Comparison of ENCODE assay signal across 9 cellular contexts in genomic region chr2:234840336-234840735, GRCh38.
DNase-seq lines count a peak whose midpoint lies in the region; ATAC-seq and TF ChIP-seq lines count a peak whose summit lies in the region.
"Had no signal": no experiment of that assay in that cellular context is flagged by ENCODE, and none has a peak within 500 bp of the region (broad histone marks: within the 10 kb centered on the region; RNA-seq: fewer than 3 reads in every experiment).

No MANE protein-coding gene starts in this region.

- H2BK120ac ChIP-seq in mesendoderm (ENCODE audit: low read depth, low read length): no peak overlapping the region

- H3K79me1 ChIP-seq in mesendoderm (ENCODE audit: low read length): no peaks in the 10 kb centered on the region

- H3K27me3 Mint-ChIP-seq in natural killer cell (ENCODE audit: low read depth in 2 of 2): peaks cover 4 to 15% of the 10 kb centered on the region in 2 donors

- no peaks in the 10 kb centered on the region for H3K36me3 ChIP-seq in MG63
- no peaks in the 10 kb centered on the region for H3K36me3 ChIP-seq in mesendoderm (ENCODE audit: control insufficient read depth, insufficient read depth, low read length)

- peak; percentile 93 for DNase-seq in AG04450 (ENCODE audit: low read depth, low spot score)
- peak; percentile 85 for DNase-seq in MG63
- peak; percentile 74 for DNase-seq in epithelial cell of esophagus (ENCODE audit: low read depth)
- DNase-seq in mesendoderm: peak; percentile 97
- no peak for DNase-seq in NCI-H187 treated with DMSO at 0.1 percent for 48 hours (lab: John Stamatoyannopoulos, UW)
- no peak for DNase-seq in NCI-H2227 treated with DMSO at 0.1 percent for 48 hours (lab: John Stamatoyannopoulos, UW)
- no peak for DNase-seq in natural killer cell
- DNase-seq: NCI-H1694 treated with DMSO at 0.1 percent for 48 hours had no signal

- no peak overlapping the region for H3K9ac ChIP-seq in mesendoderm (ENCODE audit: low read length)

- H3K27ac ChIP-seq in AG04450 (ENCODE audit: low read depth, low read length): peak overlapping the region; percentile 71
- no peak overlapping the region for H3K27ac ChIP-seq in mesendoderm (ENCODE audit: low read depth, low read length)

- no peak overlapping the region for H4K8ac ChIP-seq in mesendoderm (ENCODE audit: low read depth, low read length)

- H3K27me3 ChIP-seq in AG04450 (ENCODE audit: control insufficient read depth, insufficient read depth, low read length): no peaks in the 10 kb centered on the region
- H3K27me3 ChIP-seq in MG63: no peaks in the 10 kb centered on the region
- H3K27me3 ChIP-seq in mesendoderm (ENCODE audit: insufficient read depth, low read length, poor library complexity): no peaks in the 10 kb centered on the region

- no peaks in the 10 kb centered on the region for H3K9me3 Mint-ChIP-seq in natural killer cell

- H4K5ac ChIP-seq in mesendoderm (ENCODE audit: low read length): no peak overlapping the region

- no peak overlapping the region for H3K4me3 Mint-ChIP-seq in natural killer cell

- CTCF ChIA-PET in AG04450 (lab: Charles Lee): interaction anchor here (0.7 to 1.0 kb wide), 2 partner anchors 41 to 295 kb away, joined by 3 to 5 read pairs; no protein-coding TSS in a partner anchor

- no peak for ATAC-seq in GM21515 (IDR thresholded peaks at IDR 0.05; ENCODE audit: unreplicated experiment)
- ATAC-seq in natural killer cell: no peak

- POLR2A ChIA-PET in AG04450 (lab: Yijun Ruan, JAX): interaction anchor here (0.6 to 1.0 kb wide), 2 partner anchors 40 to 220 kb away, joined by 3 to 4 read pairs; no protein-coding TSS in a partner anchor

- H3K56ac ChIP-seq in mesendoderm (ENCODE audit: low read length): no peak overlapping the region

- H3K23ac ChIP-seq in mesendoderm (ENCODE audit: low read length): no peak overlapping the region

- H3K18ac ChIP-seq in mesendoderm (ENCODE audit: low read length): peak overlapping the region; percentile 72

- no peak overlapping the region for H2BK5ac ChIP-seq in mesendoderm (ENCODE audit: low read length)

- no CpG with 5 or more reads among the region's 5 CpGs for WGBS in mesendoderm (ENCODE audit: extremely low coverage, insufficient coverage, low lambda C conversion rate)

- TF ChIP-seq CTCF in AG04450 (IDR thresholded peaks at IDR 0.05; ENCODE audit: low read depth, low read length) (no peak), epithelial cell of esophagus (IDR thresholded peaks at IDR 0.05; ENCODE audit: insufficient read depth, low read depth, low read length, missing control alignments) (no peak), natural killer cell (IDR thresholded peaks at IDR 0.05) (no peak)

- H3K4ac ChIP-seq in mesendoderm (ENCODE audit: low read depth, low read length): no peak overlapping the region

- H3K36me3 Mint-ChIP-seq in natural killer cell: no peaks in the 10 kb centered on the region

- no peaks in the 10 kb centered on the region for H3K79me2 ChIP-seq in mesendoderm (ENCODE audit: control insufficient read depth, insufficient read depth, low read length)

- H3K4me3 ChIP-seq in AG04450 (ENCODE audit: low read depth, low read length) (no peak overlapping the region), MG63 (no peak overlapping the region), epithelial cell of esophagus (ENCODE audit: low read length) (no peak overlapping the region), mesendoderm (ENCODE audit: low read length) (no peak overlapping the region)

- H3K4me1 Mint-ChIP-seq in natural killer cell: no peaks in the 10 kb centered on the region

- H2AK5ac ChIP-seq in mesendoderm (ENCODE audit: low read length): no peak overlapping the region

- no peak overlapping the region for H3K27ac Mint-ChIP-seq in natural killer cell

- intact Hi-C loops in natural killer cell (cut with micrococcal nuclease): no loop called here

- H2BK15ac ChIP-seq in mesendoderm (replicated peaks; ENCODE audit: low read depth): no peak overlapping the region

- H3K4me1 ChIP-seq in mesendoderm (ENCODE audit: control insufficient read depth, low read depth, low read length): peaks cover 13% of the 10 kb centered on the region

- H3K9me3 ChIP-seq in AG04450 (ENCODE audit: control insufficient read depth, insufficient read depth, low read length): no peaks in the 10 kb centered on the region
- no peaks in the 10 kb centered on the region for H3K9me3 ChIP-seq in MG63

- H3K4me2 ChIP-seq in mesendoderm (ENCODE audit: low read length): no peak overlapping the region

Comparison
In these comparisons a context has a peak if more than half of its experiments do, and no peak if none do; other contexts are left out.
1. DNase-seq: peak in AG04450 (single experiment), MG63 (single experiment), epithelial cell of esophagus (single experiment) and mesendoderm (single experiment); none in NCI-H187 treated with DMSO at 0.1 percent for 48 hours (single experiment), NCI-H2227 treated with DMSO at 0.1 percent for 48 hours (single experiment) and natural killer cell (single experiment).